ENCODE assay signal across 11 cellular contexts in the genomic region with DNA sequence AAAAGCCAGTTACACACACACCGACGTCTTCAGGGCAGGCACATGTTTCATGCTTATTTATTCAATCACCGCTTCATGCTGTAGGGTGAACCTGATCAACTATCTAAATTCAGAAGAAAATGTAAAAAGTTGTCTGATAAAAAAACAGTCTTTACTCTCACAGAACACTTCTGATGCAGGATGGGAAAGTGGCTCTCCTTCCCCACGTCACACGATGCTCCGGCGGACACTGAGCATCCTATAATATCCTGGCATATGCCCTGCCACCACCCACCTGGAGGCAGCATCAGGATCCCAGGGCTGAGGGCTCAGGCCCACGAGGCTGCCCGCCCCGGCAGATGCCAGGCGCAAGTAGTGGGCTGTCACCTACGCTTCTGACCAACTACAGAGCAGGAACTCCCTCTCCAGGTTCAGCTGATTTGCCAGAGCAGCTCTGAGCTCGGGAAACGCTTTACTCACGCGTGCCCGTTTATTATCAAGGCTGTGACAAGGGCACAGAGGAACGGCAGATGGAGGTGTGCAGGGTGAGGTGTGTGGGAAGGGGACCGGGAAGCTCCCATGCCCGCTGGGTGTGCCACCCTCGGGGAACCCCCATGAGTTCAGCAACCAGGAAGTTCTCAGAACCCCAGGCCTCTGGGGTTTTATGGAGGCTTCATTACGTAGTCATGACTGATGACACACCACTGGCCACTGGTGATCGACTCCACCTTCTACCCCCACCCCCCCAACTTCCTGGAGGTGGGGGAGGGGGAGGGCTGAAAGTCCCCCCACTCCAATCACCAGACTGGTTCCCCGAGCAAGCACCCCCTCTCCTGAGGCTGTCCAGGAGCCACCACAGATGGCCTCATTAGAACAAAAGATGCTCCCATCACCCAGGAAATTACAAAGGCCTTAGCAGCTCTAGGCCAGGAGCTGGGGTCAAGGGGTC. TPM values are rescaled to one million over a fixed set of nuclear protein-coding genes. Genes with fewer than 3 reads are reported as not detected.
DNase-seq lines count a peak whose midpoint lies in the region; ATAC-seq and TF ChIP-seq lines count a peak whose summit lies in the region.
"Had no signal": no experiment of that assay in that cellular context is flagged by ENCODE, and none has a peak within 500 bp of the region (broad histone marks: within the 10 kb centered on the region; RNA-seq: fewer than 3 reads in every experiment).

No MANE protein-coding gene starts in this region.

- ATAC-seq in activated T-helper 17 cell treated with anti-CD3 and anti-CD28 coated beads, Interleukin-2, amount 50 U/mL, for 72 hours (replicated peaks): peak; percentile 52
- no peak for ATAC-seq in GM18502 (IDR thresholded peaks at IDR 0.05; ENCODE audit: poor library complexity, unreplicated experiment)
- ATAC-seq: gastroesophageal sphincter had no signal

- no peak for TF ChIP-seq CTCF in Calu3 (IDR thresholded peaks at IDR 0.05; ENCODE audit: unreplicated experiment)
- TF ChIP-seq CTCF in GM20000 (IDR thresholded peaks at IDR 0.05; ENCODE audit: extremely low read depth, missing control alignments): no peak
- no peak for TF ChIP-seq CTCF in neural crest cell (conservative IDR thresholded peaks at IDR 0.05)

- H3K4me3 Mint-ChIP-seq in Calu3 (ENCODE audit: low read depth, unreplicated experiment) (no peak overlapping the region), neural crest cell (no peak overlapping the region)
- no peak overlapping the region for H3K4me3 Mint-ChIP-seq in activated T-helper 17 cell treated with anti-CD3 and anti-CD28 coated beads, Interleukin-2, amount 50 U/mL, for 72 hours

- intact Hi-C loops in Calu3 (cut with micrococcal nuclease; ENCODE audit: unreplicated experiment): no loop called here

- CTCF ChIA-PET in Calu3 (lab: Charles Lee): no interaction called here

- no peaks in the 10 kb centered on the region for H3K27me3 Mint-ChIP-seq in Calu3 (ENCODE audit: unreplicated experiment)
- no peaks in the 10 kb centered on the region for H3K27me3 Mint-ChIP-seq in activated T-helper 17 cell treated with anti-CD3 and anti-CD28 coated beads, Interleukin-2, amount 50 U/mL, for 72 hours
- no peaks in the 10 kb centered on the region for H3K27me3 Mint-ChIP-seq in neural crest cell (ENCODE audit: low read depth)

- H3K36me3 Mint-ChIP-seq in Calu3 (ENCODE audit: insufficient read depth, unreplicated experiment): peaks cover 30% of the 10 kb centered on the region
- H3K36me3 Mint-ChIP-seq in activated T-helper 17 cell treated with anti-CD3 and anti-CD28 coated beads, Interleukin-2, amount 50 U/mL, for 72 hours (ENCODE audit: low read depth): peaks cover 57% of the 10 kb centered on the region
- peaks cover 14% of the 10 kb centered on the region for H3K36me3 Mint-ChIP-seq in neural crest cell (ENCODE audit: low read depth)

- peak; percentile 11 for DNase-seq in Calu3
- DNase-seq in GM20000 (ENCODE audit: low spot score): peak; percentile 30
- no peak for DNase-seq in neural crest cell (ENCODE audit: low read depth, low spot score)
- no peak for DNase-seq in stimulated activated CD4-positive, alpha-beta T cell treated with anti-CD3 and anti-CD28 coated beads, Interleukin-4, amount 100 ng/mL, for 24 hours
- DNase-seq in effector CD4-positive, alpha-beta T cell: no peak
- DNase-seq in NCI-H1092 treated with DMSO at 0.1 percent for 48 hours (lab: John Stamatoyannopoulos, UW): no peak
- DNase-seq: activated effector memory CD4-positive, alpha-beta T cell treated with anti-CD3 and anti-CD28 coated beads, Interleukin-2, amount 50 U/mL, for 16 hours; thyroid gland had no signal

- H3K9me3 Mint-ChIP-seq in Calu3 (ENCODE audit: low read depth, unreplicated experiment) (no peaks in the 10 kb centered on the region), neural crest cell (no peaks in the 10 kb centered on the region)
- H3K9me3 Mint-ChIP-seq in activated T-helper 17 cell treated with anti-CD3 and anti-CD28 coated beads, Interleukin-2, amount 50 U/mL, for 72 hours: no peaks in the 10 kb centered on the region

- H3K4me1 Mint-ChIP-seq in Calu3 (ENCODE audit: low read depth, unreplicated experiment) (no peaks in the 10 kb centered on the region), neural crest cell (peaks cover 9% of the 10 kb centered on the region)
- H3K4me1 Mint-ChIP-seq in activated T-helper 17 cell treated with anti-CD3 and anti-CD28 coated beads, Interleukin-2, amount 50 U/mL, for 72 hours: no peaks in the 10 kb centered on the region

- H3K27ac Mint-ChIP-seq in Calu3 (ENCODE audit: unreplicated experiment): no peak overlapping the region
- H3K27ac Mint-ChIP-seq in activated T-helper 17 cell treated with anti-CD3 and anti-CD28 coated beads, Interleukin-2, amount 50 U/mL, for 72 hours: peak overlapping the region; percentile 43
- peak overlapping the region; percentile 57 for H3K27ac Mint-ChIP-seq in neural crest cell (ENCODE audit: unreplicated experiment)

- BruUV-seq in Calu3 (replicated peaks; lab: Mats Ljungman, UMichigan): no TSS peak

RNA-seq across cellular contexts. Expression of a gene that starts 32.1 kb away (rescaled TPM):
- total RNA-seq in Calu3 (2022) (30.2 and 34.9 TPM in 2 replicates), neural crest cell (19.4 TPM in 2 replicates)
- 10 to 100 TPM; 25.2 to 34.2 TPM for total RNA-seq in activated T-helper 17 cell treated with anti-CD3 and anti-CD28 coated beads, Interleukin-2, amount 50 U/mL, for 72 hours

Comparison
In these comparisons a context has a peak if more than half of its experiments do, and no peak if none do; other contexts are left out.
1. DNase-seq: peak in Calu3 (single experiment) and GM20000 (single experiment); none in neural crest cell (single experiment), stimulated activated CD4-positive, alpha-beta T cell treated with anti-CD3 and anti-CD28 coated beads, Interleukin-4, amount 100 ng/mL, for 24 hours (single experiment), effector CD4-positive, alpha-beta T cell (single experiment) and NCI-H1092 treated with DMSO at 0.1 percent for 48 hours (single experiment).